10 cellular contexts compared by ENCODE assay signal in the genomic region with DNA sequence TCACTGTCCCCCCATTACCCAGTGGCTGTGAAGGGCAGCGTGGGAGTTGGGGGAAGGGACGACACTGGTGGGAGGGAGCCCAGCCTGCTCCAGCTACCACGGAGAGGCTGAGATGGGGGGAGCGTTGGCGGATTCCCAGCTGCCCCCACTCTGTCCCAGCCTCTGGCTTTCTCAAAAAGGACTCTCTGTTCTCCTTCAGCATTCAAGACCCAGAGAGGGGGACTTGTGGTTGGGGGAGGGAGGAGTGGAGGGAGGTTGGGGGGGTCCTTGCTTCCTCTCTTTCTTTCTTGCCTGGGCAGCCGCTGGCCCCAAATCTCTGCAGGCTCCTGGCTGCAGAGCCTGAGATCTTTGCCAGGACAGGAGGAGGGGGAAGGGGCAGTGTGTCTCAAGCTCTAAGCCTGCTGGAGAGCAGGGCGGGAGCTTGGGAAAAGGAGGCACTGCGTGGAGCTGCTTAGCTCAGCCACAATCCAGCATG. TPM values are rescaled to one million over a fixed set of nuclear protein-coding genes. Genes with fewer than 3 reads are reported as not detected.
DNase-seq lines count a peak whose midpoint lies in the region; ATAC-seq and TF ChIP-seq lines count a peak whose summit lies in the region.
"Had no signal": no experiment of that assay in that cellular context is flagged by ENCODE, and none has a peak within 500 bp of the region (broad histone marks: within the 10 kb centered on the region; RNA-seq: fewer than 3 reads in every experiment).

No MANE protein-coding gene starts in this region.

- TF ChIP-seq CTCF in GM23338 (conservative IDR thresholded peaks at IDR 0.05; ENCODE audit: low read depth in 2 of 2): no peak

- peaks cover 4% of the 10 kb centered on the region; the same call in 1 of the 2 replicates for H3K79me2 ChIP-seq in GM23338 (replicated peaks; ENCODE audit: insufficient read depth)

- peak overlapping the region; percentile 82 for H3K4me2 ChIP-seq in GM23338

- no peaks in the 10 kb centered on the region for H4K20me1 ChIP-seq in GM23338 (replicated peaks; ENCODE audit: insufficient read depth)

- intact Hi-C loops in sciatic nerve (cut with DNase I): no loop called here

- no peaks in the 10 kb centered on the region for H3K9me3 Mint-ChIP-seq in GM23338
- H3K9me3 Mint-ChIP-seq: CD4-positive, alpha-beta memory T cell; T-helper 1 cell treated with Interleukin-12 subunit alpha and Interleukin-12 subunit beta and Interleukin-4 antibody, amounts not matched to agents 30 μg/mL and 1 μg/mL, for 36 hours had no signal

- peaks cover 26% of the 10 kb centered on the region for H3K36me3 Mint-ChIP-seq in GM23338 (ENCODE audit: low read depth)
- H3K36me3 Mint-ChIP-seq: CD4-positive, alpha-beta memory T cell had no signal

- H3K27me3 Mint-ChIP-seq in GM23338 (ENCODE audit: insufficient read depth, low read depth, poor library complexity): peaks cover 11% of the 10 kb centered on the region

- peak overlapping the region; percentile 79 for H3K4me3 Mint-ChIP-seq in GM23338
- H3K4me3 Mint-ChIP-seq: CD4-positive, alpha-beta memory T cell; T-helper 1 cell treated with Interleukin-12 subunit alpha and Interleukin-12 subunit beta and Interleukin-4 antibody, amounts not matched to agents 30 μg/mL and 1 μg/mL, for 36 hours had no signal

- no peak overlapping the region for H3K27ac Mint-ChIP-seq in GM23338
- H3K27ac Mint-ChIP-seq: T-helper 1 cell treated with Interleukin-12 subunit alpha and Interleukin-12 subunit beta and Interleukin-4 antibody, amounts not matched to agents 30 μg/mL and 1 μg/mL, for 36 hours had no signal

- ATAC-seq in GM23338: peak; percentile 42
- ATAC-seq in sciatic nerve: peak; percentile 81
- ATAC-seq in GM21526 (IDR thresholded peaks at IDR 0.05; ENCODE audit: low FRiP score, unreplicated experiment): no peak

- peaks cover 48% of the 10 kb centered on the region for H3K4me1 ChIP-seq in GM23338 (ENCODE audit: insufficient read depth)

- H3K27me3 ChIP-seq in GM23338 (ENCODE audit: insufficient read depth): no peaks in the 10 kb centered on the region

- H3K4me1 Mint-ChIP-seq in GM23338: peaks cover 61% of the 10 kb centered on the region
- H3K4me1 Mint-ChIP-seq: CD4-positive, alpha-beta memory T cell had no signal

- DNase-seq in GM23338 (ENCODE audit: low spot score) (no peak), cerebellar nuclear complex (lab: John Stamatoyannopoulos, UW) (peak; percentile 43 to 78), hypothalamus (lab: John Stamatoyannopoulos, UW) (peak in 46 of 51 donors; percentile 27 to 99 (median 80)), sciatic nerve (ENCODE audit: low spot score) (peak; percentile 77), SKM-1 treated with dmso at 0.1 percent for 144 hours (lab: John Stamatoyannopoulos, UW; ENCODE audit: unreplicated experiment) (no peak), NCI-H2107 treated with DMSO at 0.1 percent for 48 hours (lab: John Stamatoyannopoulos, UW; ENCODE audit: unreplicated experiment) (no peak)
- no peak for DNase-seq in activated naive CD4-positive, alpha-beta T cell treated with anti-CD3 and anti-CD28 coated beads, Interleukin-2, amount 50 U/mL, for 16 hours
- DNase-seq: CD4-positive, alpha-beta memory T cell had no signal

- H3K9me2 ChIP-seq in GM23338 (ENCODE audit: insufficient read depth): no peaks in the 10 kb centered on the region

- no peak overlapping the region for H3K27ac ChIP-seq in GM23338 (ENCODE audit: low read depth)

- H3K4me3 ChIP-seq in GM23338: 0 out of 2 replicates have a peak overlapping the region, but pooled peaks have one; percentile 17

- H3F3A ChIP-seq in GM23338 (replicated peaks; ENCODE audit: low read depth): no peaks in the 10 kb centered on the region

- H3K36me3 ChIP-seq in GM23338 (ENCODE audit: insufficient read depth): no peaks in the 10 kb centered on the region

- H2AFZ ChIP-seq in GM23338: no peak overlapping the region

TF ChIP-seq in GM23338, 12 proteins besides CTCF, POLR2A, EP300 and RAD21 (continues in another document):
- TF ChIP-seq, protein P1, sequence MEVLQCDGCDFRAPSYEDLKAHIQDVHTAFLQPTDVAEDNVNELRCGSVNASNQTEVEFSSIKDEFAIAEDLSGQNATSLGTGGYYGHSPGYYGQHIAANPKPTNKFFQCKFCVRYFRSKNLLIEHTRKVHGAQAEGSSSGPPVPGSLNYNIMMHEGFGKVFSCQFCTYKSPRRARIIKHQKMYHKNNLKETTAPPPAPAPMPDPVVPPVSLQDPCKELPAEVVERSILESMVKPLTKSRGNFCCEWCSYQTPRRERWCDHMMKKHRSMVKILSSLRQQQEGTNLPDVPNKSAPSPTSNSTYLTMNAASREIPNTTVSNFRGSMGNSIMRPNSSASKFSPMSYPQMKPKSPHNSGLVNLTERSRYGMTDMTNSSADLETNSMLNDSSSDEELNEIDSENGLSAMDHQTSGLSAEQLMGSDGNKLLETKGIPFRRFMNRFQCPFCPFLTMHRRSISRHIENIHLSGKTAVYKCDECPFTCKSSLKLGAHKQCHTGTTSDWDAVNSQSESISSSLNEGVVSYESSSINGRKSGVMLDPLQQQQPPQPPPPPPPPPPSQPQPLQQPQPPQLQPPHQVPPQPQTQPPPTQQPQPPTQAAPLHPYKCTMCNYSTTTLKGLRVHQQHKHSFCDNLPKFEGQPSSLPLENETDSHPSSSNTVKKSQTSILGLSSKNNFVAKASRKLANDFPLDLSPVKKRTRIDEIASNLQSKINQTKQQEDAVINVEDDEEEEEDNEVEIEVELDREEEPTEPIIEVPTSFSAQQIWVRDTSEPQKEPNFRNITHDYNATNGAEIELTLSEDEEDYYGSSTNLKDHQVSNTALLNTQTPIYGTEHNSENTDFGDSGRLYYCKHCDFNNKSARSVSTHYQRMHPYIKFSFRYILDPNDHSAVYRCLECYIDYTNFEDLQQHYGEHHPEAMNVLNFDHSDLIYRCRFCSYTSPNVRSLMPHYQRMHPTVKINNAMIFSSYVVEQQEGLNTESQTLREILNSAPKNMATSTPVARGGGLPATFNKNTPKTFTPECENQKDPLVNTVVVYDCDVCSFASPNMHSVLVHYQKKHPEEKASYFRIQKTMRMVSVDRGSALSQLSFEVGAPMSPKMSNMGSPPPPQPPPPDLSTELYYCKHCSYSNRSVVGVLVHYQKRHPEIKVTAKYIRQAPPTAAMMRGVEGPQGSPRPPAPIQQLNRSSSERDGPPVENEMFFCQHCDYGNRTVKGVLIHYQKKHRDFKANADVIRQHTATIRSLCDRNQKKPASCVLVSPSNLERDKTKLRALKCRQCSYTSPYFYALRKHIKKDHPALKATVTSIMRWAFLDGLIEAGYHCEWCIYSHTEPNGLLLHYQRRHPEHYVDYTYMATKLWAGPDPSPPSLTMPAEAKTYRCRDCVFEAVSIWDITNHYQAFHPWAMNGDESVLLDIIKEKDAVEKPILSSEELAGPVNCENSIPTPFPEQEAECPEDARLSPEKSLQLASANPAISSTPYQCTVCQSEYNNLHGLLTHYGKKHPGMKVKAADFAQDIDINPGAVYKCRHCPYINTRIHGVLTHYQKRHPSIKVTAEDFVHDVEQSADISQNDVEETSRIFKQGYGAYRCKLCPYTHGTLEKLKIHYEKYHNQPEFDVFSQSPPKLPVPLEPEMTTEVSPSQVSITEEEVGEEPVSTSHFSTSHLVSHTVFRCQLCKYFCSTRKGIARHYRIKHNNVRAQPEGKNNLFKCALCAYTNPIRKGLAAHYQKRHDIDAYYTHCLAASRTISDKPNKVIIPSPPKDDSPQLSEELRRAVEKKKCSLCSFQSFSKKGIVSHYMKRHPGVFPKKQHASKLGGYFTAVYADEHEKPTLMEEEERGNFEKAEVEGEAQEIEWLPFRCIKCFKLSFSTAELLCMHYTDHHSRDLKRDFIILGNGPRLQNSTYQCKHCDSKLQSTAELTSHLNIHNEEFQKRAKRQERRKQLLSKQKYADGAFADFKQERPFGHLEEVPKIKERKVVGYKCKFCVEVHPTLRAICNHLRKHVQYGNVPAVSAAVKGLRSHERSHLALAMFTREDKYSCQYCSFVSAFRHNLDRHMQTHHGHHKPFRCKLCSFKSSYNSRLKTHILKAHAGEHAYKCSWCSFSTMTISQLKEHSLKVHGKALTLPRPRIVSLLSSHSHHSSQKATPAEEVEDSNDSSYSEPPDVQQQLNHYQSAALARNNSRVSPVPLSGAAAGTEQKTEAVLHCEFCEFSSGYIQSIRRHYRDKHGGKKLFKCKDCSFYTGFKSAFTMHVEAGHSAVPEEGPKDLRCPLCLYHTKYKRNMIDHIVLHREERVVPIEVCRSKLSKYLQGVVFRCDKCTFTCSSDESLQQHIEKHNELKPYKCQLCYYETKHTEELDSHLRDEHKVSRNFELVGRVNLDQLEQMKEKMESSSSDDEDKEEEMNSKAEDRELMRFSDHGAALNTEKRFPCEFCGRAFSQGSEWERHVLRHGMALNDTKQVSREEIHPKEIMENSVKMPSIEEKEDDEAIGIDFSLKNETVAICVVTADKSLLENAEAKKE (CRISPR knock-in tag; IDR thresholded peaks at IDR 0.05): 0 out of 2 replicates have a peak, but pooled peaks have one; percentile 21

RNA-seq across cellular contexts. Expression of a gene that starts 2.2 kb away (rescaled TPM):
- total RNA-seq in GM23338 (2014; rRNA removed; shearing (Covaris generic)): 17.7 and 18.3 TPM in 2 replicates
- polyA plus RNA-seq in GM23338 (2016; fragmentation: Nextera tagmentation; extraction: Ambion mirVana): 4.9 and 5.2 TPM in 2 replicates
- 136 TPM for total RNA-seq in sciatic nerve
- total RNA-seq: CD4-positive, alpha-beta memory T cell had no signal
- polyA plus RNA-seq: CD4-positive, alpha-beta memory T cell had no signal

RNA-seq across cellular contexts. Expression of a gene that starts 19.3 kb away (rescaled TPM):
- 111 and 120 TPM in 2 replicates for total RNA-seq in GM23338 (2014; rRNA removed; shearing (Covaris generic))
- 38.4 and 41.5 TPM in 2 replicates for polyA plus RNA-seq in GM23338 (2016; fragmentation: Nextera tagmentation; extraction: Ambion mirVana)
- 54.9 TPM for total RNA-seq in sciatic nerve

RNA-seq across cellular contexts. Expression of a gene that starts 33.7 kb away (rescaled TPM):
- 0.23 and 0.63 TPM in 2 replicates for total RNA-seq in GM23338 (2014; rRNA removed; shearing (Covaris generic))
- 0.27 and 0.43 TPM in 2 replicates for polyA plus RNA-seq in GM23338 (2016; fragmentation: Nextera tagmentation; extraction: Ambion mirVana)
- total RNA-seq in sciatic nerve: 1.2 TPM
- total RNA-seq: CD4-positive, alpha-beta memory T cell had no signal
- polyA plus RNA-seq: CD4-positive, alpha-beta memory T cell had no signal

RNA-seq across cellular contexts. Expression of a gene that starts 36.4 kb away (rescaled TPM):
- 0.08 and 0.24 TPM in 2 replicates for total RNA-seq in GM23338 (2014; rRNA removed; shearing (Covaris generic))
- polyA plus RNA-seq in GM23338 (2016; fragmentation: Nextera tagmentation; extraction: Ambion mirVana): 0.26 and 0.34 TPM in 2 replicates
- total RNA-seq in sciatic nerve: 0.18 TPM
- total RNA-seq: CD4-positive, alpha-beta memory T cell had no signal
- polyA plus RNA-seq: CD4-positive, alpha-beta memory T cell had no signal

RNA-seq across cellular contexts. Expression of a gene that starts 47.8 kb away (rescaled TPM):
- total RNA-seq in GM23338 (2014; rRNA removed; shearing (Covaris generic)): 1.6 and 2.8 TPM in 2 replicates
- polyA plus RNA-seq in GM23338 (2016; fragmentation: Nextera tagmentation; extraction: Ambion mirVana): 1.2 and 1.4 TPM in 2 replicates
- total RNA-seq in sciatic nerve: 23.7 TPM
- total RNA-seq: CD4-positive, alpha-beta memory T cell had no signal

Comparison
In these comparisons a context has a peak if more than half of its experiments do, and no peak if none do; other contexts are left out.
1. DNase-seq: peak in cerebellar nuclear complex (2 of 2), hypothalamus (46 of 51) and sciatic nerve (single experiment); none in GM23338 (single experiment), activated naive CD4-positive, alpha-beta T cell treated with anti-CD3 and anti-CD28 coated beads, Interleukin-2, amount 50 U/mL, for 16 hours (single experiment), SKM-1 treated with dmso at 0.1 percent for 144 hours (single experiment) and NCI-H2107 treated with DMSO at 0.1 percent for 48 hours (single experiment).